24 cellular contexts compared by ENCODE assay signal in genomic region chr11:67395555-67396257, GRCh38. TPM values are rescaled to one million over a fixed set of nuclear protein-coding genes. Genes with fewer than 3 reads are reported as not detected.
DNase-seq lines count a peak whose midpoint lies in the region; ATAC-seq and TF ChIP-seq lines count a peak whose summit lies in the region.
"Had no signal": no experiment of that assay in that cellular context is flagged by ENCODE, and none has a peak within 500 bp of the region (broad histone marks: within the 10 kb centered on the region; RNA-seq: fewer than 3 reads in every experiment).

No MANE protein-coding gene starts in this region.

- H3K27me3 ChIP-seq in CD4-positive, alpha-beta T cell (ENCODE audit: control insufficient read depth, insufficient read depth, low read length): no peaks in the 10 kb centered on the region
- no peaks in the 10 kb centered on the region for H3K27me3 ChIP-seq in mesendoderm (ENCODE audit: insufficient read depth, low read length, poor library complexity)
- H3K27me3 ChIP-seq: adrenal gland, foreskin keratinocyte, Peyer's patch had no signal

- WGBS in mesendoderm (ENCODE audit: extremely low coverage, insufficient coverage, low lambda C conversion rate): no CpG with 5 or more reads among the region's 19 CpGs

- H3K4me2 ChIP-seq in mesendoderm (ENCODE audit: low read length): no peak overlapping the region
- H3K4me2 ChIP-seq: smooth muscle cell had no signal

- intact Hi-C loops in CD4-positive, alpha-beta T cell (cut with DNase I, micrococcal nuclease): loop anchor here in 1 of 2 experiments (10.0 kb wide), 1 partner anchor 209 kb away; the partner anchor contains the start of gene NDUFV1

- no peak overlapping the region for H3K23ac ChIP-seq in mesendoderm (ENCODE audit: low read length)

- H3K27me3 Mint-ChIP-seq in CD4-positive, alpha-beta T cell: no peaks in the 10 kb centered on the region
- no peaks in the 10 kb centered on the region; the same call in 1 of the 2 replicates for H3K27me3 Mint-ChIP-seq in HFFc6 (ENCODE audit: insufficient read depth)
- H3K27me3 Mint-ChIP-seq: activated CD4-positive, alpha-beta T cell treated with anti-CD3 and anti-CD28 coated beads for 36 hours; naive thymus-derived CD8-positive, alpha-beta T cell had no signal

- H2BK5ac ChIP-seq in mesendoderm (ENCODE audit: low read length): no peak overlapping the region

- CTCF ChIA-PET in CD4-positive, alpha-beta T cell (lab: Charles Lee): interaction anchor here (0.8 to 1.5 kb wide), 2 partner anchors 8 to 13 kb away, joined by 3 read pairs; no protein-coding TSS in a partner anchor

- no peak overlapping the region for H3K18ac ChIP-seq in mesendoderm (ENCODE audit: low read length)

- no peak overlapping the region for H3K27ac ChIP-seq in CD4-positive, alpha-beta T cell (ENCODE audit: low read depth, low read length)
- H3K27ac ChIP-seq in mesendoderm (ENCODE audit: low read depth, low read length): no peak overlapping the region
- H3K27ac ChIP-seq: adrenal gland, epithelial cell of prostate, foreskin keratinocyte, prostate gland, SK-N-MC, thoracic aorta had no signal

- H2BK15ac ChIP-seq in mesendoderm (replicated peaks; ENCODE audit: low read depth): no peak overlapping the region

- H3K4me1 Mint-ChIP-seq in CD4-positive, alpha-beta T cell (ENCODE audit: low read depth): peaks cover 49% of the 10 kb centered on the region
- H3K4me1 Mint-ChIP-seq in HFFc6 (ENCODE audit: low read depth): peaks cover 20% of the 10 kb centered on the region

- no peak overlapping the region for H3K4me3 ChIP-seq in mesendoderm (ENCODE audit: low read length)
- H3K4me3 ChIP-seq: adrenal gland, Peyer's patch, prostate gland, SK-N-MC, smooth muscle cell, thoracic aorta had no signal

- H3K36me3 ChIP-seq in mesendoderm (ENCODE audit: control insufficient read depth, insufficient read depth, low read length): peaks cover 9% of the 10 kb centered on the region

- POLR2A ChIA-PET in CD4-positive, alpha-beta T cell (lab: Charles Lee): interaction anchor here (0.8 to 3.1 kb wide), 7 partner anchors 13 to 45 kb away, joined by 3 to 22 read pairs (median 5); partner anchors contain the start of genes PTPRCAP and RPS6KB2

- H3K79me1 ChIP-seq in mesendoderm (ENCODE audit: low read length): peaks cover 18% of the 10 kb centered on the region

- H2BK120ac ChIP-seq in mesendoderm (ENCODE audit: low read depth, low read length): no peak overlapping the region

- no peak for ATAC-seq in CD4-positive, alpha-beta T cell (ENCODE audit: poor library complexity)
- ATAC-seq in HG02571 (IDR thresholded peaks at IDR 0.05; ENCODE audit: unreplicated experiment): no peak
- ATAC-seq: activated CD4-positive, alpha-beta T cell treated with anti-CD3 and anti-CD28 coated beads for 36 hours; foreskin keratinocyte; naive thymus-derived CD8-positive, alpha-beta T cell had no signal

- peaks cover 33% of the 10 kb centered on the region for H3K36me3 Mint-ChIP-seq in CD4-positive, alpha-beta T cell (ENCODE audit: low read depth)
- peaks cover 6% of the 10 kb centered on the region; the same call in 1 of the 2 replicates for H3K36me3 Mint-ChIP-seq in HFFc6 (ENCODE audit: low read depth)

- H4K8ac ChIP-seq in mesendoderm (ENCODE audit: low read depth, low read length): no peak overlapping the region

- DNase-seq in CD4-positive, alpha-beta T cell: no peak
- DNase-seq in HFFc6 (no peak), mesendoderm (no peak), A172 (ENCODE audit: low spot score) (no peak), HT-29 (ENCODE audit: low spot score) (no peak)
- DNase-seq: activated CD4-positive, alpha-beta T cell treated with anti-CD3 and anti-CD28 coated beads for 36 hours; activated T-cell treated with anti-CD3 and anti-CD28 coated beads for 4 hours; adrenal gland; foreskin keratinocyte; HCEC 1CT; hippocampal formation; KBM-7; mammary epithelial cell; naive thymus-derived CD8-positive, alpha-beta T cell; NCI-H1930; stimulated activated CD8-positive, alpha-beta memory T cell treated with anti-CD3 and anti-CD28 coated beads, Interleukin-4, amount 100 ng/mL, for 48 hours had no signal

- H3K9me3 Mint-ChIP-seq in CD4-positive, alpha-beta T cell: no peaks in the 10 kb centered on the region
- H3K9me3 Mint-ChIP-seq in HFFc6: no peaks in the 10 kb centered on the region
- H3K9me3 Mint-ChIP-seq: naive thymus-derived CD8-positive, alpha-beta T cell had no signal

- H3K56ac ChIP-seq in mesendoderm (ENCODE audit: low read length): peak overlapping the region; percentile 67

- no peak overlapping the region for H3K4ac ChIP-seq in mesendoderm (ENCODE audit: low read depth, low read length)

- H3K4me1 ChIP-seq in mesendoderm (ENCODE audit: control insufficient read depth, low read depth, low read length): peaks cover 7% of the 10 kb centered on the region
- H3K4me1 ChIP-seq: foreskin keratinocyte had no signal

- no peaks in the 10 kb centered on the region for H3K9me3 ChIP-seq in CD4-positive, alpha-beta T cell (ENCODE audit: control insufficient read depth, low read length)
- H3K9me3 ChIP-seq: adrenal gland, Peyer's patch, prostate gland, thoracic aorta had no signal

- H3K4me3 Mint-ChIP-seq in CD4-positive, alpha-beta T cell: peak overlapping the region; percentile 45
- H3K4me3 Mint-ChIP-seq in HFFc6: no peak overlapping the region
- H3K4me3 Mint-ChIP-seq: activated CD4-positive, alpha-beta T cell treated with anti-CD3 and anti-CD28 coated beads for 36 hours had no signal

- no peak for TF ChIP-seq CTCF in CD4-positive, alpha-beta T cell (IDR thresholded peaks at IDR 0.05)
- TF ChIP-seq CTCF in HFFc6 (IDR thresholded peaks at IDR 0.05): no peak

- no peak overlapping the region for H2AK5ac ChIP-seq in mesendoderm (ENCODE audit: low read length)

- H3K27ac Mint-ChIP-seq in CD4-positive, alpha-beta T cell: no peak overlapping the region
- H3K27ac Mint-ChIP-seq in HFFc6: peak overlapping the region; percentile 29; the same call in 1 of the 2 replicates
- H3K27ac Mint-ChIP-seq: activated CD4-positive, alpha-beta T cell treated with anti-CD3 and anti-CD28 coated beads for 36 hours had no signal

- H4K5ac ChIP-seq in mesendoderm (ENCODE audit: low read length): no peak overlapping the region

- no peak overlapping the region for H3K9ac ChIP-seq in mesendoderm (ENCODE audit: low read length)

- peaks cover 15% of the 10 kb centered on the region for H3K79me2 ChIP-seq in mesendoderm (ENCODE audit: control insufficient read depth, insufficient read depth, low read length)

RNA-seq across cellular contexts. Expression of gene RAD9A, which starts 3.9 kb away (rescaled TPM):
- total RNA-seq in CD4-positive, alpha-beta T cell: 10 to 100 TPM; 19.3 to 20.3 TPM
- 10 to 100 TPM in 1 of 6 experiments, 1 to 10 TPM in 5; 7.6 to 10.3 (median 8.8) TPM for total RNA-seq in HFFc6 (2021; fragmentation: NEBNext Ultra II Directional; extraction: Animal tissue kit (Norgen Biotek cat#: 25700))
- 16.4 TPM for polyA plus RNA-seq in mesendoderm (2013, experiment 1 of 2)
- polyA plus RNA-seq in mesendoderm (2013, experiment 2 of 2): 14.7 TPM
- total RNA-seq in A172 (2014; rRNA removed; shearing (Covaris generic)): 6.2 and 15.0 TPM in 2 replicates
- total RNA-seq in HT-29 (2014; rRNA removed; shearing (Covaris generic)): 35.2 and 38.4 TPM in 2 replicates

RNA-seq across cellular contexts. Expression of gene PPP1CA, which starts 6.0 kb away (rescaled TPM):
- 10 to 100 TPM; 42.0 to 45.5 TPM for total RNA-seq in CD4-positive, alpha-beta T cell
- 100 to 1,000 TPM; 162 to 191 (median 180) TPM for total RNA-seq in HFFc6 (2021; fragmentation: NEBNext Ultra II Directional; extraction: Animal tissue kit (Norgen Biotek cat#: 25700))
- 216 TPM for polyA plus RNA-seq in mesendoderm (2013, experiment 1 of 2)
- 212 TPM for polyA plus RNA-seq in mesendoderm (2013, experiment 2 of 2)
- 192 and 217 TPM in 2 replicates for total RNA-seq in A172 (2014; rRNA removed; shearing (Covaris generic))
- total RNA-seq in HT-29 (2014; rRNA removed; shearing (Covaris generic)): 610 and 631 TPM in 2 replicates

RNA-seq across cellular contexts. Expression of gene TBC1D10C, which starts 8.2 kb away (rescaled TPM):
- total RNA-seq in CD4-positive, alpha-beta T cell: 100 to 1,000 TPM; 205 to 212 TPM
- total RNA-seq in HFFc6 (2021; fragmentation: NEBNext Ultra II Directional; extraction: Animal tissue kit (Norgen Biotek cat#: 25700)): not detected
- 0.39 TPM for polyA plus RNA-seq in mesendoderm (2013, experiment 1 of 2)
- polyA plus RNA-seq in mesendoderm (2013, experiment 2 of 2): 0.41 TPM
- not detected in 2 replicates for total RNA-seq in A172 (2014; rRNA removed; shearing (Covaris generic))
- total RNA-seq in HT-29 (2014; rRNA removed; shearing (Covaris generic)): 0.15 TPM in 1 of 2 replicates, not detected in the other
- total RNA-seq: bronchial epithelial cell, foreskin keratinocyte, smooth muscle cell had no signal
- polyA plus RNA-seq: foreskin keratinocyte, mammary epithelial cell, smooth muscle cell had no signal

RNA-seq across cellular contexts. Expression of gene CARNS1, which starts 19.8 kb away (rescaled TPM):
- 1 to 10 TPM; 9.9 to 10.0 TPM for total RNA-seq in CD4-positive, alpha-beta T cell
- total RNA-seq in HFFc6 (2021; fragmentation: NEBNext Ultra II Directional; extraction: Animal tissue kit (Norgen Biotek cat#: 25700)): under 1 TPM in 5 of 6 experiments, not detected in 1; 0.05 to 0.14 (median 0.06) TPM
- polyA plus RNA-seq in mesendoderm (2013, experiment 1 of 2): 0.14 TPM
- 0.18 TPM for polyA plus RNA-seq in mesendoderm (2013, experiment 2 of 2)
- total RNA-seq in A172 (2014; rRNA removed; shearing (Covaris generic)): 0.05 TPM in 1 of 2 replicates, not detected in the other
- 0.70 and 0.76 TPM in 2 replicates for total RNA-seq in HT-29 (2014; rRNA removed; shearing (Covaris generic))
- total RNA-seq: foreskin keratinocyte had no signal
- polyA plus RNA-seq: foreskin keratinocyte had no signal

RNA-seq across cellular contexts. Expression of gene CLCF1, which starts 22.3 kb away (rescaled TPM):
- total RNA-seq in CD4-positive, alpha-beta T cell: 1 to 10 TPM; 6.0 to 6.9 TPM
- 10 to 100 TPM in 4 of 6 experiments, 1 to 10 TPM in 2; 8.9 to 12.8 (median 10.5) TPM for total RNA-seq in HFFc6 (2021; fragmentation: NEBNext Ultra II Directional; extraction: Animal tissue kit (Norgen Biotek cat#: 25700))
- 1.3 TPM for polyA plus RNA-seq in mesendoderm (2013, experiment 1 of 2)
- 1.2 TPM for polyA plus RNA-seq in mesendoderm (2013, experiment 2 of 2)
- 7.5 and 8.1 TPM in 2 replicates for total RNA-seq in A172 (2014; rRNA removed; shearing (Covaris generic))
- total RNA-seq in HT-29 (2014; rRNA removed; shearing (Covaris generic)): 25.5 and 29.7 TPM in 2 replicates

Comparison
In these comparisons a context has a peak if more than half of its experiments do, and no peak if none do; other contexts are left out.
1. RNA of gene TBC1D10C, which starts 8.2 kb away (total RNA-seq): 205 to 212 TPM in CD4-positive, alpha-beta T cell; 0.15 TPM in HT-29, not detected in HFFc6 and not detected in A172; every median in the first group is over 100 times any median in the second.